1 cellular context compared by ENCODE assay signal in the genomic region with DNA sequence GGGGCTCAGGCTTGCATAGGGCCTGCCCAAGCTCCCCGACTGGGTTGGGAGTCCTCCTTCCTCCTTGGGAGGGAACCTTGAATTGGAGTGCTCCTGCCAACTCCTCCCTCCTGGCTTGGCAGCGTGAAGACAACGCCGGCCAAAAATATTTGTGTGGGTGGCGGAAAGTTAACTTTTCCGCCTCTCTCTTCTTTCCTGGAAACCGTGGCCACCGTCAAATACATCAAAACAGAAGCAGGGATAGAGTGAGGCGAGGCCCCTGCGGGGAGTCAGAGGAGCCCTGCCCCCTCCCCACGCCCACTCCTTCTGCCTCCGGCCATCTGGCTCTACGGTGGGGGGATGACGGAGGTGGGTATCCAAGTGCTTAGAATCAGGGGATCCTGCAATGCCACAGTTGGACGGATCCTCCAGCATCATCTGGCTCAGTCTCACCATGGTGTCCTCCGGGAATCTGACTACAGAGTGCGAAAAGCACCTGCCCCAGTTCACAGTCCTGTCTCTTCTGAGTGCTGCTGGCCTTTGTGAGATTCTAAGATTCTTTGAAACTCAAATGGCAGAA.
TF ChIP-seq lines count a peak whose summit lies in the region.

No MANE protein-coding gene starts in this region.

TF ChIP-seq in endothelial cell of umbilical vein, 7 proteins besides CTCF, POLR2A, EP300 and RAD21 (continued from another document):
- no peak for TF ChIP-seq MYC (IDR thresholded peaks at IDR 0.05; ENCODE audit: low read depth, low read length)
- TF ChIP-seq FOS (IDR thresholded peaks at IDR 0.05; ENCODE audit: borderline replicate concordance, insufficient read depth, low read length) = no peak
- TF ChIP-seq JUN (IDR thresholded peaks at IDR 0.05; ENCODE audit: borderline replicate concordance, insufficient read depth, insufficient read length, low read depth) = no peak
- TF ChIP-seq POLR2AphosphoS5 (IDR thresholded peaks at IDR 0.05; ENCODE audit: insufficient read depth, low read depth, low read length) = no peak
TF ChIP-seq in endothelial cell of umbilical vein: peak in this region for 0.
